Comparison of ENCODE assay signal across 5 cellular contexts in genomic region chr1:160782988-160783765, GRCh38. TPM values are rescaled to one million over a fixed set of nuclear protein-coding genes. Genes with fewer than 3 reads are reported as not detected.
"Had no signal": no experiment of that assay in that cellular context is flagged by ENCODE, and none has a peak within 500 bp of the region (broad histone marks: within the 10 kb centered on the region; RNA-seq: fewer than 3 reads in every experiment).

No MANE protein-coding gene starts in this region.

RNA-seq across cellular contexts. Expression of gene LY9, which starts 12.8 kb away (rescaled TPM):
- total RNA-seq: fibroblast of villous mesenchyme, gastrocnemius medialis, mesothelial cell of epicardium, progenitor cell of endocrine pancreas, smooth muscle cell had no signal
- polyA plus RNA-seq: smooth muscle cell had no signal

RNA-seq across cellular contexts. Expression of gene SLAMF7, which starts 44.1 kb away (rescaled TPM):
- total RNA-seq: fibroblast of villous mesenchyme, mesothelial cell of epicardium, progenitor cell of endocrine pancreas, smooth muscle cell had no signal
- polyA plus RNA-seq: smooth muscle cell had no signal
